Comparison of ENCODE assay signal across 24 cellular contexts in the genomic region with DNA sequence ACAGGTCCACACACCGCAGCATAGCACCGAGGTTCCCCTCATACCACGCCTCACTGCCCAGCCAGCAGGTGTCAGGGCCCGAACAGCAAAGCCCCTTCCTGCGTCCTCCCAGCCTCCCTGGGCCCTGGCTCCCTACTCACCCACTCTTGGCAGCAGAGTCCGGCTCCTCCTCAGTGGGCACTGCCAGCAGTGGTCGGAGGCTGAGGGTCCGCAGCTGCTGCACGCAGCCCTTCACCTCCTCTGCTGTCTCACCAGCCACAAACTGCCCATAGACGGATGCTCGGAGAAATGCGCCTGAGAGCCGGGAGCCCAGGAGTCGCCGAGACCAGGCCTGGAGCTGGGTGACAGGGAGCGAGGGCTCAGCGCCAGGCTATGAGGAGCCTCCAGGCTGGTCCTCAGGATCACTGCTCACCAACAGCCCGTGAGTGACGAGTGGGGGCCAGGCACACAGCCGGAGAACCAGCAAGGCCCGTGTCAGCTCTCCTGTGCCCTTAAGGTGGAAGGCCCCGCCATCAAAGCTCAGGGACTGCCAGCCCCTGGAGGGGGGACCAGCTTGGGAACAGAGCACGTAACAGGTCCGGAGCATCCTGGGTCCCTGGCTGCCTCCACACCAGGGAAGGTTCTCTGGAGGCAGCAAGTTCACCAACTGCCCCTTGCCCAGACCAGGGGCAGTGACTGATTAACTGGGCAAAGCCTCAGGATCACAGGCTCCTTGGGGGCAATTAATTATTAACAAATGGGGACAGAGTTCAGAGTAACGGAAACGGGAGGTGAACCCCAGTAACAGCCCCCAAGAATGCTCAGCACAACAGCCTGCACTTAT. TPM values are rescaled to one million over a fixed set of nuclear protein-coding genes. Genes with fewer than 3 reads are reported as not detected.
A peak's percentile ranks its signal among the peaks of the same experiment; 100 is the strongest.
DNase-seq lines count a peak whose midpoint lies in the region; ATAC-seq and TF ChIP-seq lines count a peak whose summit lies in the region.
"Had no signal": no experiment of that assay in that cellular context is flagged by ENCODE, and none has a peak within 500 bp of the region (broad histone marks: within the 10 kb centered on the region; RNA-seq: fewer than 3 reads in every experiment).

Gene PRODH2, minus strand, starts transcription at position 626 of the 823 bp plus-strand sequence. Its CDS starts 40 bp downstream, at position 586.

- H2AFZ ChIP-seq in neuronal stem cell (ENCODE audit: low read length), result no peak within 1 kb of the TSS
- H2AFZ ChIP-seq: PC-9 had no signal

- H2BK12ac ChIP-seq in neuronal stem cell (ENCODE audit: low read length), result peak within 1 kb of the TSS; percentile 73

- no peak within 1 kb of the TSS for H3K4me3 ChIP-seq in neuronal stem cell (ENCODE audit: low read length in 2 of 2)
- no peak within 1 kb of the TSS for H3K4me3 ChIP-seq in suprapubic skin
- no peak within 1 kb of the TSS for H3K4me3 ChIP-seq in WERI-Rb-1 (ENCODE audit: low read depth, low read length)
- H3K4me3 ChIP-seq: HAP-1, PC-9, SJSA1 had no signal

- H3K18ac ChIP-seq in neuronal stem cell (ENCODE audit: low read length), result peak within 1 kb of the TSS; percentile 76

- H2BK120ac ChIP-seq in neuronal stem cell (ENCODE audit: low read depth, low read length), result no peak within 1 kb of the TSS

- peak within 1 kb of the TSS; percentile 44 for H3K9ac ChIP-seq in neuronal stem cell (ENCODE audit: low read depth, low read length, poor library complexity)

- H3K23ac ChIP-seq in neuronal stem cell (ENCODE audit: low read depth, low read length, poor library complexity), result peak within 1 kb of the TSS; percentile 73

- H3K4ac ChIP-seq in neuronal stem cell (ENCODE audit: low read length), result no peak within 1 kb of the TSS

- no peaks in the 10 kb centered on the region for H3K4me1 ChIP-seq in neuronal stem cell (ENCODE audit: control insufficient read depth in 2 of 2, insufficient read depth in 1 of 2, low read depth in 1 of 2, low read length in 2 of 2)
- H3K4me1 ChIP-seq in suprapubic skin, result no peaks in the 10 kb centered on the region
- H3K4me1 ChIP-seq: HAP-1, SJSA1 had no signal

- no peak within 1 kb of the TSS for H3K4me2 ChIP-seq in neuronal stem cell (ENCODE audit: insufficient read depth, low read length, poor library complexity, severe bottlenecking)
- H3K4me2 ChIP-seq: PC-9 had no signal

- TF ChIP-seq CTCF in suprapubic skin (IDR thresholded peaks at IDR 0.05), result no peak
- no peak for TF ChIP-seq CTCF in WERI-Rb-1 (IDR thresholded peaks at IDR 0.05; ENCODE audit: low read depth, low read length)

- no CpG with 5 or more reads among the region's 26 CpGs for WGBS in neuronal stem cell (ENCODE audit: extremely low coverage in 2 of 2, insufficient read length in 2 of 2, insufficient replicate concordance in 1 of 2), 2 donors
- 71% methylated on average over 7 of the region's 26 CpGs for WGBS in suprapubic skin

- H2BK15ac ChIP-seq in neuronal stem cell (ENCODE audit: low read length), result peak within 1 kb of the TSS; percentile 49

- H3K79me1 ChIP-seq in neuronal stem cell (ENCODE audit: low read depth, low read length), result no peaks in the 10 kb centered on the region

- H3K9me3 ChIP-seq in neuronal stem cell (replicated peaks in 1 of 2; ENCODE audit: control insufficient read depth in 2 of 2, insufficient read depth in 1 of 2, low read depth in 1 of 2, low read length in 2 of 2), result no peaks in the 10 kb centered on the region
- H3K9me3 ChIP-seq in suprapubic skin, result no peaks in the 10 kb centered on the region
- H3K9me3 ChIP-seq in WERI-Rb-1 (ENCODE audit: severe bottlenecking), result no peaks in the 10 kb centered on the region
- H3K9me3 ChIP-seq: HAP-1, SJSA1 had no signal

- intact Hi-C loops in posterior cingulate gyrus (cut with DNase I), result no loop called here

- no peaks in the 10 kb centered on the region for H3K4me1 Mint-ChIP-seq in stimulated activated naive CD8-positive, alpha-beta T cell treated with anti-CD3 and anti-CD28 coated beads, Interleukin-15, amount 100 ng/mL, for 72 hours

- peaks cover 0 to 11% (median 0%) of the 10 kb centered on the region in 3 experiments for H3K27me3 ChIP-seq in neuronal stem cell (ENCODE audit: control insufficient read depth in 3 of 3, insufficient read depth in 3 of 3, low read depth in 1 of 3, low read length in 3 of 3)
- peaks cover 31% of the 10 kb centered on the region for H3K27me3 ChIP-seq in suprapubic skin
- no peaks in the 10 kb centered on the region for H3K27me3 ChIP-seq in WERI-Rb-1 (ENCODE audit: insufficient read depth, low read depth, severe bottlenecking)

- no peak within 1 kb of the TSS for H4K91ac ChIP-seq in neuronal stem cell (ENCODE audit: low read depth, low read length, poor library complexity)

- no peak within 1 kb of the TSS for H3K4me3 Mint-ChIP-seq in stimulated activated naive CD8-positive, alpha-beta T cell treated with anti-CD3 and anti-CD28 coated beads, Interleukin-15, amount 100 ng/mL, for 72 hours
- H3K4me3 Mint-ChIP-seq: CD8-positive, alpha-beta T cell had no signal

- no peaks in the 10 kb centered on the region for H3K36me3 ChIP-seq in neuronal stem cell (replicated peaks in 1 of 2; ENCODE audit: control insufficient read depth in 2 of 2, insufficient read depth in 2 of 2, low read length in 2 of 2)
- H3K36me3 ChIP-seq in suprapubic skin, result no peaks in the 10 kb centered on the region
- H3K36me3 ChIP-seq in WERI-Rb-1, result no peaks in the 10 kb centered on the region
- H3K36me3 ChIP-seq: HAP-1, SJSA1 had no signal

- no peak for TF ChIP-seq POLR2A in suprapubic skin (IDR thresholded peaks at IDR 0.05)

- no peaks in the 10 kb centered on the region for H3K9me3 Mint-ChIP-seq in stimulated activated naive CD8-positive, alpha-beta T cell treated with anti-CD3 and anti-CD28 coated beads, Interleukin-15, amount 100 ng/mL, for 72 hours
- H3K9me3 Mint-ChIP-seq: CD8-positive, alpha-beta T cell had no signal

- ATAC-seq in stimulated activated naive CD8-positive, alpha-beta T cell treated with anti-CD3 and anti-CD28 coated beads, Interleukin-15, Interleukin-2, amounts not matched to agents 100 U/mL and 50 U/mL, for 24 hours, result peak; percentile 23
- ATAC-seq in stimulated activated naive CD8-positive, alpha-beta T cell treated with anti-CD3 and anti-CD28 coated beads, Interleukin-15, amount 100 ng/mL, for 72 hours, result no peak
- peak; percentile 15 for ATAC-seq in esophagus mucosa
- ATAC-seq: CD8-positive, alpha-beta T cell had no signal

- H3K14ac ChIP-seq in neuronal stem cell (ENCODE audit: low read length), result peak within 1 kb of the TSS; percentile 71

- H3K27ac ChIP-seq in neuronal stem cell (replicated peaks; ENCODE audit: low read length) (no peak within 1 kb of the TSS), suprapubic skin (no peak within 1 kb of the TSS), WERI-Rb-1 (no peak within 1 kb of the TSS)
- H3K27ac ChIP-seq: HL-60, PC-9, SJSA1 had no signal

- peak within 1 kb of the TSS; percentile 17 for H4K8ac ChIP-seq in neuronal stem cell (ENCODE audit: low read depth, low read length)

- TF ChIP-seq EP300 in suprapubic skin (IDR thresholded peaks at IDR 0.05), result no peak

- H2BK5ac ChIP-seq in neuronal stem cell (ENCODE audit: low read length), result peak within 1 kb of the TSS; percentile 66

- H3K27me3 Mint-ChIP-seq in stimulated activated naive CD8-positive, alpha-beta T cell treated with anti-CD3 and anti-CD28 coated beads, Interleukin-15, amount 100 ng/mL, for 72 hours, result peaks cover 53% of the 10 kb centered on the region

- peak within 1 kb of the TSS in 1 of 2 donors; percentile 84 for H3K27ac Mint-ChIP-seq in stimulated activated naive CD8-positive, alpha-beta T cell treated with anti-CD3 and anti-CD28 coated beads, Interleukin-15, amount 100 ng/mL, for 72 hours
- H3K27ac Mint-ChIP-seq: CD8-positive, alpha-beta T cell had no signal

- DNase-seq in stimulated activated naive CD8-positive, alpha-beta T cell treated with anti-CD3 and anti-CD28 coated beads, Interleukin-15, Interleukin-2, amounts not matched to agents 100 U/mL and 50 U/mL, for 24 hours, result no peak
- no peak for DNase-seq in stimulated activated naive CD8-positive, alpha-beta T cell treated with anti-CD3 and anti-CD28 coated beads, Interleukin-15, amount 100 ng/mL, for 72 hours
- DNase-seq in neuronal stem cell (ENCODE audit: low spot score) (no peak), posterior cingulate gyrus (no peak), suprapubic skin (ENCODE audit: low spot score in 2 of 2) (no peak), WERI-Rb-1 (no peak)
- no peak for DNase-seq in stimulated activated naive CD4-positive, alpha-beta T cell treated with Interleukin-2 at 50 U/mL for 16 hours (lab: John Stamatoyannopoulos, UW)
- DNase-seq: CD8-positive, alpha-beta T cell; DMS79; IMR-90; Karpas-422; NCI-H1417 treated with DMSO at 0.1 percent for 48 hours; NCI-H187 treated with DMSO at 0.1 percent for 48 hours; NCI-H345; NCI-H524 treated with DMSO at 0.1 percent for 48 hours; PC-9 had no signal

- peak within 1 kb of the TSS; percentile 21 for H2AK5ac ChIP-seq in neuronal stem cell (ENCODE audit: low read depth, low read length)

RNA-seq across cellular contexts. Expression of gene PRODH2, which starts in this region (rescaled TPM):
- not detected for total RNA-seq in esophagus mucosa
- not detected for polyA plus RNA-seq in neuronal stem cell (2013, experiment 1 of 2)
- polyA plus RNA-seq in neuronal stem cell (2013, experiment 2 of 2), result not detected
- total RNA-seq in suprapubic skin, result not detected
- total RNA-seq: A172; CD8-positive, alpha-beta T cell; HT1080; IMR-90; MCF 10A; PC-9; SJSA1 had no signal
- polyA plus RNA-seq: BJ, IMR-90 had no signal

Comparison
In these comparisons a context has a peak if more than half of its experiments do, and no peak if none do; other contexts are left out.
1. Peak in ATAC-seq in esophagus mucosa; RNA of the gene not detected or under 1 TPM.